In genomic region chr3:6734395-6734746, GRCh38 we compare ENCODE assay signal across 1 cellular context.
TF ChIP-seq lines count a peak whose summit lies in the region.

No MANE protein-coding gene starts in this region.

TF ChIP-seq in K562, 482 proteins besides CTCF, POLR2A, EP300 and RAD21:
- TF ChIP-seq PML (IDR thresholded peaks at IDR 0.05; ENCODE audit: low read length) (no peak), PRMT5 (CRISPR knock-in tag; IDR thresholded peaks at IDR 0.05) (no peak), HDAC2 (IDR thresholded peaks at IDR 0.05) (no peak), ZBTB49 (CRISPR knock-in tag; IDR thresholded peaks at IDR 0.05; ENCODE audit: borderline replicate concordance) (no peak), GABPB2 (CRISPR knock-in tag; conservative IDR thresholded peaks at IDR 0.05) (no peak), NR4A1 (CRISPR knock-in tag; IDR thresholded peaks at IDR 0.05) (no peak), NR4A1 (tag; IDR thresholded peaks at IDR 0.05) (peak; percentile 55; the same call in 1 of the 2 replicates), NONO (IDR thresholded peaks at IDR 0.05; ENCODE audit: low read depth in 2 of 2, low read length in 1 of 2) (no peak), ZNF280A (IDR thresholded peaks at IDR 0.05; ENCODE audit: low read depth, partially characterized antibody) (no peak), KAT7 (CRISPR knock-in tag; IDR thresholded peaks at IDR 0.05; ENCODE audit: borderline replicate concordance) (no peak), LCOR (CRISPR knock-in tag; IDR thresholded peaks at IDR 0.05) (no peak), ZNF217 (CRISPR knock-in tag; IDR thresholded peaks at IDR 0.05) (no peak), ZNF592 (IDR thresholded peaks at IDR 0.05) (0 out of 2 replicates have a peak, but pooled peaks have one; percentile 47), ZBTB7A (IDR thresholded peaks at IDR 0.05; ENCODE audit: borderline replicate concordance, control insufficient read depth, low read depth, low read length) (no peak), STAT5A (IDR thresholded peaks at IDR 0.05; ENCODE audit: borderline replicate concordance, low read length) (no peak), MEF2A (IDR thresholded peaks at IDR 0.05; ENCODE audit: control insufficient read depth, low read depth, low read length) (no peak), MTA3 (IDR thresholded peaks at IDR 0.05; ENCODE audit: borderline replicate concordance) (no peak), PCBP1 (IDR thresholded peaks at IDR 0.05; ENCODE audit: low read depth, low read length, poor library complexity, severe bottlenecking) (no peak)
